13 cellular contexts compared by ENCODE assay signal in the genomic region with DNA sequence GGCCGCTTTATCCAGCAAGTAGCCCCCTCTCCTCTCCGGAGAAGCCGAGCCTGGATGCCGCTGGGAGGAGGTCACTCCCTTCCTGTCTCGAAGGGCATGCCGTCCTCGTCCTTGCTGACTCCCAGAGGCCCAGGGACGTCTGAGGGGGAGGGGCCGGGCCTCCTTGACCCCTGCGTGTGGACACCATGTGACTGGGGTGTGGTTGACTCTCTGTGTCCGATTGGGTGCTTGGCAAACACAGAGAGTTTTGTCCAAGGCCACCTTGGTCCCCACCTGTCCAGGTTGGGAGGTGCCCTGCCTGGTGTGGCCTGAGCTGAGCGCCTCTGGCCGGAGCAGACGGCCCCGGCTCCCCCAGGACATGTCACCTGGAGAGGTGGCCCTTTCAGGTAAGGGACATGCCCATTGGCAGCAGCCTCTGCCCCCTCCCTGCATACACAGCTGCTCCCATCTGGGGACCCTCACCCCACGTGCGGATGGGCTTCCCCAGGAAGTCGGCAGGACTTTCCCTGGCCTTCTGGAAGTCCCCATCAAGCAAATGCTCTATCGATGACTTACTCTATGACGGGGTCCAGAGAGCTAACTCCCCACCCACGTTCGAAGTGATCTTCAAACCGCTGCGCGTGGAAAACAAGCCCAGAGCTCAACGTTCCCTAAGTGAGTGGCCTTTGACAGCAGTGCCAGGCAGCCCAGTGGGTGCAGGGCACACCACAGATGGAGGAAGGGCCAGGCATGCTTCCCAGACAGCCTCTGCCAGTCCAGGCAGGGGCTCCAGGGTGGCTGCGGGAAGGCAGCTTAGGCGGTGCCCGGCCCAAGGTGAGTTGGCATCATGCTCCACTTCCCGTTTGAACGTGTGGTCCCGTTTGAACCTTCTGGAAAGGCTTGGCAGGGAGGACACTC. TPM values are rescaled to one million over a fixed set of nuclear protein-coding genes. Genes with fewer than 3 reads are reported as not detected.
DNase-seq lines count a peak whose midpoint lies in the region; ATAC-seq and TF ChIP-seq lines count a peak whose summit lies in the region.
"Had no signal": no experiment of that assay in that cellular context is flagged by ENCODE, and none has a peak within 500 bp of the region (broad histone marks: within the 10 kb centered on the region; RNA-seq: fewer than 3 reads in every experiment).

A gene (plus strand): TSS at position 634 of the 897 bp plus-strand sequence. CDS start 1,912 bp downstream, outside the sequence.

- peaks cover 14% of the 10 kb centered on the region for H3K4me1 Mint-ChIP-seq in stimulated activated naive CD8-positive, alpha-beta T cell treated with anti-CD3 and anti-CD28 coated beads, Interleukin-15, Interleukin-2, amounts not matched to agents 100 ng/mL and 50 ng/mL, for 24 hours (ENCODE audit: low read depth)

- H3K36me3 Mint-ChIP-seq in stimulated activated naive CD8-positive, alpha-beta T cell treated with anti-CD3 and anti-CD28 coated beads, Interleukin-15, Interleukin-2, amounts not matched to agents 100 ng/mL and 50 ng/mL, for 24 hours (ENCODE audit: low read depth), result no peaks in the 10 kb centered on the region

- H3K27me3 ChIP-seq in OCI-LY3 (ENCODE audit: low read depth, low read length) (no peaks in the 10 kb centered on the region), right atrium auricular region (no peaks in the 10 kb centered on the region)
- H3K27me3 ChIP-seq: ovary had no signal

- peak within 1 kb of the TSS; percentile 83 for H3K27ac Mint-ChIP-seq in stimulated activated naive CD8-positive, alpha-beta T cell treated with anti-CD3 and anti-CD28 coated beads, Interleukin-15, Interleukin-2, amounts not matched to agents 100 ng/mL and 50 ng/mL, for 24 hours
- H3K27ac Mint-ChIP-seq: effector memory CD8-positive, alpha-beta T cell; T-helper 2 cell treated with Interferon-gamma antibody and Interleukin-4, amounts not matched to agents 5 μg/mL and 100 μg/mL, for 36 hours had no signal

- H3K4me3 Mint-ChIP-seq in stimulated activated naive CD8-positive, alpha-beta T cell treated with anti-CD3 and anti-CD28 coated beads, Interleukin-15, Interleukin-2, amounts not matched to agents 100 ng/mL and 50 ng/mL, for 24 hours, result peak within 1 kb of the TSS; percentile 47
- H3K4me3 Mint-ChIP-seq: effector memory CD8-positive, alpha-beta T cell; T-helper 2 cell treated with Interferon-gamma antibody and Interleukin-4, amounts not matched to agents 5 μg/mL and 100 μg/mL, for 36 hours had no signal

- H3K27ac ChIP-seq in OCI-LY3 (ENCODE audit: low read length) (peak within 1 kb of the TSS; percentile 60), right atrium auricular region (peak within 1 kb of the TSS; percentile 75 to 76)
- H3K27ac ChIP-seq: ovary had no signal

- H3K9ac ChIP-seq in OCI-LY3 (ENCODE audit: low read length), result peak within 1 kb of the TSS; percentile 42; the same call in 1 of the 2 replicates

- peak; percentile 74 to 76 for ATAC-seq in activated CD4-positive, CD25-positive, alpha-beta regulatory T cell treated with anti-CD3 and anti-CD28 coated beads, Interleukin-2, amount 50 U/mL, for 24 hours
- ATAC-seq in HG02678 (IDR thresholded peaks at IDR 0.05; ENCODE audit: unreplicated experiment) (no peak), HG03521 (IDR thresholded peaks at IDR 0.05; ENCODE audit: unreplicated experiment) (no peak)
- ATAC-seq: effector memory CD8-positive, alpha-beta T cell had no signal

- DNase-seq in activated CD4-positive, CD25-positive, alpha-beta regulatory T cell treated with anti-CD3 and anti-CD28 coated beads, Interleukin-2, amount 50 U/mL, for 72 hours, result no peak
- no peak for DNase-seq in right atrium auricular region (ENCODE audit: low spot score)
- no peak for DNase-seq in AG08395 (ENCODE audit: low spot score)
- DNase-seq: 8988T; effector memory CD8-positive, alpha-beta T cell; NCI-H774; ovary had no signal

- H3K36me3 ChIP-seq in OCI-LY3 (replicated peaks; ENCODE audit: low read depth, low read length) (no peaks in the 10 kb centered on the region), right atrium auricular region (no peaks in the 10 kb centered on the region)
- H3K36me3 ChIP-seq: ovary had no signal

- no peaks in the 10 kb centered on the region for H3K9me3 Mint-ChIP-seq in stimulated activated naive CD8-positive, alpha-beta T cell treated with anti-CD3 and anti-CD28 coated beads, Interleukin-15, Interleukin-2, amounts not matched to agents 100 ng/mL and 50 ng/mL, for 24 hours
- H3K9me3 Mint-ChIP-seq: effector memory CD8-positive, alpha-beta T cell; T-helper 2 cell treated with Interferon-gamma antibody and Interleukin-4, amounts not matched to agents 5 μg/mL and 100 μg/mL, for 36 hours had no signal

- H3K9me3 ChIP-seq in OCI-LY3 (ENCODE audit: insufficient read depth, low read length), result no peaks in the 10 kb centered on the region
- H3K9me3 ChIP-seq in right atrium auricular region, result no peaks in the 10 kb centered on the region
- H3K9me3 ChIP-seq: ovary had no signal

- peak within 1 kb of the TSS; percentile 63 for H3K4me2 ChIP-seq in OCI-LY3 (ENCODE audit: low read length)

- H2AFZ ChIP-seq in OCI-LY3 (ENCODE audit: low read depth, low read length), result peak within 1 kb of the TSS; percentile 49; the same call in 1 of the 2 replicates

- H3K4me3 ChIP-seq in OCI-LY3 (ENCODE audit: low read length), result peak within 1 kb of the TSS; percentile 42
- peak within 1 kb of the TSS in 1 of 2 donors; percentile 20 for H3K4me3 ChIP-seq in right atrium auricular region
- H3K4me3 ChIP-seq: ovary had no signal

- no peaks in the 10 kb centered on the region for H4K20me1 ChIP-seq in OCI-LY3 (ENCODE audit: insufficient read depth, low read length)

- peaks cover 4% of the 10 kb centered on the region for H3K27me3 Mint-ChIP-seq in stimulated activated naive CD8-positive, alpha-beta T cell treated with anti-CD3 and anti-CD28 coated beads, Interleukin-15, Interleukin-2, amounts not matched to agents 100 ng/mL and 50 ng/mL, for 24 hours

- H3K79me2 ChIP-seq in OCI-LY3 (ENCODE audit: low read length), result no peaks in the 10 kb centered on the region

- H3K4me1 ChIP-seq in OCI-LY3 (ENCODE audit: low read length), result peaks cover 37% of the 10 kb centered on the region
- H3K4me1 ChIP-seq in right atrium auricular region, result peaks cover 0 to 37% of the 10 kb centered on the region in 2 donors

- TF ChIP-seq CTCF in OCI-LY3 (IDR thresholded peaks at IDR 0.05; ENCODE audit: low read depth, low read length) (no peak), right atrium auricular region (IDR thresholded peaks at IDR 0.05) (no peak)

RNA-seq across cellular contexts. Expression of the gene that starts here (rescaled TPM):
- total RNA-seq in right atrium auricular region, result under 1 TPM in 1 of 2 donors, not detected in 1; 0.35 TPM

Comparison
In these comparisons a context has a peak if more than half of its experiments do, and no peak if none do; other contexts are left out.
1. ATAC-seq: peak in activated CD4-positive, CD25-positive, alpha-beta regulatory T cell treated with anti-CD3 and anti-CD28 coated beads, Interleukin-2, amount 50 U/mL, for 24 hours (2 of 2); none in HG02678 (single experiment) and HG03521 (single experiment).